ENCODE assay signal across 10 cellular contexts in genomic region chr18:56248613-56249235, GRCh38.
DNase-seq lines count a peak whose midpoint lies in the region; ATAC-seq and TF ChIP-seq lines count a peak whose summit lies in the region.
"Had no signal": no experiment of that assay in that cellular context is flagged by ENCODE, and none has a peak within 500 bp of the region (broad histone marks: within the 10 kb centered on the region; RNA-seq: fewer than 3 reads in every experiment).

No MANE protein-coding gene starts in this region.

- no peaks in the 10 kb centered on the region for H3K9me3 Mint-ChIP-seq in stimulated activated naive B cell treated with anti-CD40 and anti-IgM and Interleukin-4, amounts not matched to agents 10 μg/mL and 1 μg/mL and 100 μg/mL, for 72 hours

- no peaks in the 10 kb centered on the region for H3K27me3 ChIP-seq in sigmoid colon

- peak overlapping the region; percentile 92 for H3K27ac Mint-ChIP-seq in stimulated activated naive B cell treated with anti-CD40 and anti-IgM and Interleukin-4, amounts not matched to agents 10 μg/mL and 1 μg/mL and 100 μg/mL, for 72 hours

- no peaks in the 10 kb centered on the region for H3K36me3 Mint-ChIP-seq in stimulated activated naive B cell treated with anti-CD40 and anti-IgM and Interleukin-4, amounts not matched to agents 10 μg/mL and 1 μg/mL and 100 μg/mL, for 72 hours

- H3K9me3 ChIP-seq in sigmoid colon: peaks cover 0 to 2% (median 0%) of the 10 kb centered on the region in 4 donors

- H3K27me3 Mint-ChIP-seq in stimulated activated naive B cell treated with anti-CD40 and anti-IgM and Interleukin-4, amounts not matched to agents 10 μg/mL and 1 μg/mL and 100 μg/mL, for 72 hours: no peaks in the 10 kb centered on the region

- DNase-seq in activated CD4-positive, CD25-positive, alpha-beta regulatory T cell (lab: John Stamatoyannopoulos, UW): no peak
- peak; percentile 44 for DNase-seq in stimulated activated naive B cell treated with anti-CD40 and anti-IgM and Interleukin-4, amounts not matched to agents 10 μg/mL and 1 μg/mL and 100 μg/mL, for 72 hours
- DNase-seq in sigmoid colon (no peak), AML-193 (lab: John Stamatoyannopoulos, UW) (no peak)
- no peak for DNase-seq in activated naive CD4-positive, alpha-beta T cell treated with Interleukin-2 at 50 U/mL for 16 hours
- DNase-seq: dermis blood vessel endothelial cell, NCI-H1048 had no signal

- intact Hi-C loops in sigmoid colon (cut with DNase I): no loop called here

- no peaks in the 10 kb centered on the region for H3K36me3 ChIP-seq in sigmoid colon

- TF ChIP-seq EP300 in sigmoid colon (IDR thresholded peaks at IDR 0.05): no peak

- no peak for TF ChIP-seq CTCF in sigmoid colon (IDR thresholded peaks at IDR 0.05)

- ATAC-seq in activated CD4-positive, CD25-positive, alpha-beta regulatory T cell treated with anti-CD3 and anti-CD28 coated beads, Interleukin-2, amount 50 U/mL, for 24 hours: peak; percentile 9 to 55
- ATAC-seq in HG02678 (IDR thresholded peaks at IDR 0.05; ENCODE audit: unreplicated experiment): peak; percentile 99
- peak; percentile 91 for ATAC-seq in HG03565 (IDR thresholded peaks at IDR 0.05; ENCODE audit: unreplicated experiment)
- ATAC-seq in stimulated activated naive B cell treated with anti-CD40 and anti-IgM and Interleukin-4, amounts not matched to agents 10 μg/mL and 1 μg/mL and 100 μg/mL, for 72 hours (replicated peaks): peak; percentile 94

- 40 to 43% methylated on average over 3 of the region's 3 CpGs for WGBS in sigmoid colon, 2 donors

- TF ChIP-seq POLR2A in sigmoid colon (IDR thresholded peaks at IDR 0.05): no peak

- no peak overlapping the region for H3K4me3 ChIP-seq in sigmoid colon

- H3K4me3 Mint-ChIP-seq in stimulated activated naive B cell treated with anti-CD40 and anti-IgM and Interleukin-4, amounts not matched to agents 10 μg/mL and 1 μg/mL and 100 μg/mL, for 72 hours: peak overlapping the region; percentile 69 to 80

- peaks cover 22 to 45% of the 10 kb centered on the region in 2 donors for H3K4me1 Mint-ChIP-seq in stimulated activated naive B cell treated with anti-CD40 and anti-IgM and Interleukin-4, amounts not matched to agents 10 μg/mL and 1 μg/mL and 100 μg/mL, for 72 hours

- H3K27ac ChIP-seq in sigmoid colon: no peak overlapping the region

- peaks cover 0 to 18% (median 5%) of the 10 kb centered on the region in 4 donors for H3K4me1 ChIP-seq in sigmoid colon

Comparison
In these comparisons a context has a peak if more than half of its experiments do, and no peak if none do; other contexts are left out.
1. ATAC-seq: peak in every context shown above with its lines; median percentile 99 in HG02678; 94 in stimulated activated naive B cell treated with anti-CD40 and anti-IgM and Interleukin-4, amounts not matched to agents 10 μg/mL and 1 μg/mL and 100 μg/mL, for 72 hours; 91 in HG03565; 32 in activated CD4-positive, CD25-positive, alpha-beta regulatory T cell treated with anti-CD3 and anti-CD28 coated beads, Interleukin-2, amount 50 U/mL, for 24 hours.